Comparison of ENCODE assay signal across 8 cellular contexts in genomic region chrX:46588263-46588662, GRCh38. TPM values are rescaled to one million over a fixed set of nuclear protein-coding genes. Genes with fewer than 3 reads are reported as not detected.
DNase-seq lines count a peak whose midpoint lies in the region; ATAC-seq and TF ChIP-seq lines count a peak whose summit lies in the region.

No MANE protein-coding gene starts in this region.

- DNase-seq in activated CD8-positive, alpha-beta T cell treated with anti-CD3 and anti-CD28 coated beads, Interleukin-2, amount 10 ng/mL, durations not matched to agents 7 days and 5 days, result peak; percentile 60
- DNase-seq in fibroblast of villous mesenchyme (ENCODE audit: low read depth), result peak; percentile 46
- DNase-seq in stimulated activated CD4-positive, alpha-beta T cell treated with anti-CD3 and anti-CD28 coated beads, Interleukin-4, amount 100 ng/mL, for 24 hours, result peak; percentile 46
- no peak for DNase-seq in omental fat pad (ENCODE audit: low spot score)
- no peak for DNase-seq in NK-92 (lab: John Stamatoyannopoulos, UW; ENCODE audit: unreplicated experiment)
- no peak for DNase-seq in NCI-H1048 (lab: John Stamatoyannopoulos, UW)
- no peak for DNase-seq in DMS79 (lab: John Stamatoyannopoulos, UW)

- no peaks in the 10 kb centered on the region for H3K9me3 Mint-ChIP-seq in activated CD8-positive, alpha-beta T cell treated with anti-CD3 and anti-CD28 coated beads, Interleukin-2, amount 10 ng/mL, durations not matched to agents 7 days and 5 days (ENCODE audit: insufficient read depth)

- peak overlapping the region; percentile 38; the same call in 1 of the 2 replicates for H3K4me3 ChIP-seq in HUES48 (ENCODE audit: low read depth, low read length)
- H3K4me3 ChIP-seq in fibroblast of villous mesenchyme (ENCODE audit: low read depth, low read length), result no peak overlapping the region

- peaks cover 30% of the 10 kb centered on the region for H3K4me1 Mint-ChIP-seq in activated CD8-positive, alpha-beta T cell treated with anti-CD3 and anti-CD28 coated beads, Interleukin-2, amount 10 ng/mL, durations not matched to agents 7 days and 5 days (ENCODE audit: low read depth)

- CTCF ChIA-PET in activated CD8-positive, alpha-beta T cell treated with anti-CD3 and anti-CD28 coated beads, Interleukin-2, amount 10 ng/mL, durations not matched to agents 7 days and 5 days (lab: Charles Lee), result interaction anchor here (1.6 kb wide), 1 partner anchor 98 kb away, joined by 7 read pairs; no protein-coding TSS in a partner anchor

- H3K27ac ChIP-seq in HUES48 (ENCODE audit: low read depth, low read length), result peak overlapping the region; percentile 88

- TF ChIP-seq CTCF in fibroblast of villous mesenchyme (IDR thresholded peaks at IDR 0.05; ENCODE audit: insufficient read depth, low read depth, low read length), result no peak
- TF ChIP-seq CTCF in omental fat pad (IDR thresholded peaks at IDR 0.05), result no peak

- peaks cover 39% of the 10 kb centered on the region for H3K4me1 ChIP-seq in HUES48 (ENCODE audit: control insufficient read depth, insufficient read depth, low read length)

- H3K9me3 ChIP-seq in HUES48 (ENCODE audit: control insufficient read depth, insufficient read depth, low read length), result no peaks in the 10 kb centered on the region

- no peaks in the 10 kb centered on the region for H3K27me3 ChIP-seq in HUES48 (ENCODE audit: control insufficient read depth, insufficient read depth, low read length)

- peak; percentile 44 for ATAC-seq in activated CD8-positive, alpha-beta T cell treated with anti-CD3 and anti-CD28 coated beads, Interleukin-2, amount 10 ng/mL, durations not matched to agents 7 days and 5 days
- ATAC-seq in omental fat pad (ENCODE audit: low FRiP score), result no peak

- no peak overlapping the region for H3K9ac ChIP-seq in HUES48 (ENCODE audit: low read depth, low read length)

- H3K27me3 Mint-ChIP-seq in activated CD8-positive, alpha-beta T cell treated with anti-CD3 and anti-CD28 coated beads, Interleukin-2, amount 10 ng/mL, durations not matched to agents 7 days and 5 days (ENCODE audit: low read depth), result no peaks in the 10 kb centered on the region

- POLR2A ChIA-PET in activated CD8-positive, alpha-beta T cell treated with anti-CD3 and anti-CD28 coated beads, Interleukin-2, amount 10 ng/mL, durations not matched to agents 7 days and 5 days (lab: Charles Lee), result interaction anchor here (0.6 to 1.0 kb wide), 3 partner anchors 12 to 19 kb away, joined by 3 to 4 read pairs (median 4); no protein-coding TSS in a partner anchor

- peaks cover 9% of the 10 kb centered on the region for H3K36me3 Mint-ChIP-seq in activated CD8-positive, alpha-beta T cell treated with anti-CD3 and anti-CD28 coated beads, Interleukin-2, amount 10 ng/mL, durations not matched to agents 7 days and 5 days (ENCODE audit: low read depth)

- no peaks in the 10 kb centered on the region for H3K36me3 ChIP-seq in HUES48 (ENCODE audit: control insufficient read depth, insufficient read depth, low read length)

- H3K27ac Mint-ChIP-seq in activated CD8-positive, alpha-beta T cell treated with anti-CD3 and anti-CD28 coated beads, Interleukin-2, amount 10 ng/mL, durations not matched to agents 7 days and 5 days, result peak overlapping the region; percentile 75

- H3K4me3 Mint-ChIP-seq in activated CD8-positive, alpha-beta T cell treated with anti-CD3 and anti-CD28 coated beads, Interleukin-2, amount 10 ng/mL, durations not matched to agents 7 days and 5 days, result peak overlapping the region; percentile 45

RNA-seq across cellular contexts. Expression of gene CHST7, which starts 14.7 kb away (rescaled TPM):
- 1 to 10 TPM; 5.4 to 6.5 TPM for total RNA-seq in activated CD8-positive, alpha-beta T cell treated with anti-CD3 and anti-CD28 coated beads, Interleukin-2, amount 10 ng/mL, durations not matched to agents 7 days and 5 days
- 10.0 and 13.8 TPM in 2 replicates for total RNA-seq in fibroblast of villous mesenchyme
- 10 to 100 TPM; 12.5 to 48.7 (median 24.0) TPM for total RNA-seq in omental fat pad

RNA-seq across cellular contexts. Expression of gene ZNF674, which starts 43.0 kb away (rescaled TPM):
- total RNA-seq in activated CD8-positive, alpha-beta T cell treated with anti-CD3 and anti-CD28 coated beads, Interleukin-2, amount 10 ng/mL, durations not matched to agents 7 days and 5 days, result 1 to 10 TPM; 3.2 to 4.1 TPM
- total RNA-seq in fibroblast of villous mesenchyme (4.2 and 7.3 TPM in 2 replicates), omental fat pad (1 to 10 TPM; 1.9 to 5.2 (median 2.5) TPM)

Comparison
In these comparisons a context has a peak if more than half of its experiments do, and no peak if none do; other contexts are left out.
1. DNase-seq: peak in activated CD8-positive, alpha-beta T cell treated with anti-CD3 and anti-CD28 coated beads, Interleukin-2, amount 10 ng/mL, durations not matched to agents 7 days and 5 days (single experiment), fibroblast of villous mesenchyme (single experiment) and stimulated activated CD4-positive, alpha-beta T cell treated with anti-CD3 and anti-CD28 coated beads, Interleukin-4, amount 100 ng/mL, for 24 hours (single experiment); none in omental fat pad (single experiment), NK-92 (single experiment), NCI-H1048 (single experiment) and DMS79 (single experiment).